In genomic region chr11:1694064-1694845, GRCh38 we compare ENCODE assay signal across 1 cellular context.
TF ChIP-seq lines count a peak whose summit lies in the region.

No MANE protein-coding gene starts in this region.

TF ChIP-seq in HepG2, 621 proteins besides CTCF, POLR2A, EP300 and RAD21 (continued from another document and continues in another):
- TF ChIP-seq, protein P1, sequence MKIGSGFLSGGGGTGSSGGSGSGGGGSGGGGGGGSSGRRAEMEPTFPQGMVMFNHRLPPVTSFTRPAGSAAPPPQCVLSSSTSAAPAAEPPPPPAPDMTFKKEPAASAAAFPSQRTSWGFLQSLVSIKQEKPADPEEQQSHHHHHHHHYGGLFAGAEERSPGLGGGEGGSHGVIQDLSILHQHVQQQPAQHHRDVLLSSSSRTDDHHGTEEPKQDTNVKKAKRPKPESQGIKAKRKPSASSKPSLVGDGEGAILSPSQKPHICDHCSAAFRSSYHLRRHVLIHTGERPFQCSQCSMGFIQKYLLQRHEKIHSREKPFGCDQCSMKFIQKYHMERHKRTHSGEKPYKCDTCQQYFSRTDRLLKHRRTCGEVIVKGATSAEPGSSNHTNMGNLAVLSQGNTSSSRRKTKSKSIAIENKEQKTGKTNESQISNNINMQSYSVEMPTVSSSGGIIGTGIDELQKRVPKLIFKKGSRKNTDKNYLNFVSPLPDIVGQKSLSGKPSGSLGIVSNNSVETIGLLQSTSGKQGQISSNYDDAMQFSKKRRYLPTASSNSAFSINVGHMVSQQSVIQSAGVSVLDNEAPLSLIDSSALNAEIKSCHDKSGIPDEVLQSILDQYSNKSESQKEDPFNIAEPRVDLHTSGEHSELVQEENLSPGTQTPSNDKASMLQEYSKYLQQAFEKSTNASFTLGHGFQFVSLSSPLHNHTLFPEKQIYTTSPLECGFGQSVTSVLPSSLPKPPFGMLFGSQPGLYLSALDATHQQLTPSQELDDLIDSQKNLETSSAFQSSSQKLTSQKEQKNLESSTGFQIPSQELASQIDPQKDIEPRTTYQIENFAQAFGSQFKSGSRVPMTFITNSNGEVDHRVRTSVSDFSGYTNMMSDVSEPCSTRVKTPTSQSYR (CRISPR knock-in tag; IDR thresholded peaks at IDR 0.05; ENCODE audit: borderline replicate concordance) = peak; percentile 24; the same call in 1 of the 2 replicates
- TF ChIP-seq ZBTB49 (CRISPR knock-in tag; IDR thresholded peaks at IDR 0.05; ENCODE audit: borderline replicate concordance) = 0 out of 2 replicates have a peak, but pooled peaks have one; percentile 55
- TF ChIP-seq, protein P2, sequence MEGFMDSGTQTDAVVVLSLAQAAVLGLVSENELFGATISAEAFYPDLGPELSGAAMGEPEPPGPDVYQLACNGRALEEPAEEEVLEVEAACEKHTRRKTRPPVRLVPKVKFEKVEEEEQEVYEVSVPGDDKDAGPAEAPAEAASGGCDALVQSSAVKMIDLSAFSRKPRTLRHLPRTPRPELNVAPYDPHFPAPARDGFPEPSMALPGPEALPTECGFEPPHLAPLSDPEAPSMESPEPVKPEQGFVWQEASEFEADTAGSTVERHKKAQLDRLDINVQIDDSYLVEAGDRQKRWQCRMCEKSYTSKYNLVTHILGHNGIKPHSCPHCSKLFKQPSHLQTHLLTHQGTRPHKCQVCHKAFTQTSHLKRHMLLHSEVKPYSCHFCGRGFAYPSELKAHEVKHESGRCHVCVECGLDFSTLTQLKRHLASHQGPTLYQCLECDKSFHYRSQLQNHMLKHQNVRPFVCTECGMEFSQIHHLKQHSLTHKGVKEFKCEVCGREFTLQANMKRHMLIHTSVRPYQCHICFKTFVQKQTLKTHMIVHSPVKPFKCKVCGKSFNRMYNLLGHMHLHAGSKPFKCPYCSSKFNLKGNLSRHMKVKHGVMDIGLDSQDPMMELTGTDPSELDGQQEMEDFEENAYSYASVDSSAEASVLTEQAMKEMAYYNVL (CRISPR knock-in tag; IDR thresholded peaks at IDR 0.05; ENCODE audit: borderline replicate concordance) = peak; percentile 61; the same call in 1 of the 2 replicates
- no peak for TF ChIP-seq RBM22 (optimal IDR thresholded peaks at IDR 0.05; ENCODE audit: low read length)
- no peak for TF ChIP-seq MTF2 (CRISPR knock-in tag; IDR thresholded peaks at IDR 0.05; ENCODE audit: borderline replicate concordance)
- TF ChIP-seq ZKSCAN5 (CRISPR knock-in tag; IDR thresholded peaks at IDR 0.05) = no peak
- peak; percentile 43 for TF ChIP-seq AGO1 (IDR thresholded peaks at IDR 0.05; ENCODE audit: low read depth, low read length, poor library complexity, severe bottlenecking)
- TF ChIP-seq ZBTB26 (CRISPR knock-in tag; IDR thresholded peaks at IDR 0.05; ENCODE audit: borderline replicate concordance) = no peak
- TF ChIP-seq KIAA2018 (CRISPR knock-in tag; IDR thresholded peaks at IDR 0.05; ENCODE audit: borderline replicate concordance) = no peak; the same call in 1 of the 2 replicates
- TF ChIP-seq FOXO1 (CRISPR knock-in tag; IDR thresholded peaks at IDR 0.05) = peak; percentile 29; the same call in 1 of the 2 replicates
- no peak for TF ChIP-seq ZNF782 (CRISPR knock-in tag; IDR thresholded peaks at IDR 0.05; ENCODE audit: borderline replicate concordance)
- TF ChIP-seq ZNF713 (CRISPR knock-in tag; IDR thresholded peaks at IDR 0.05) = no peak
- peak; percentile 45 for TF ChIP-seq FOXA3 (CRISPR knock-in tag; IDR thresholded peaks at IDR 0.05)
- peak; percentile 53; the same call in 1 of the 2 replicates for TF ChIP-seq TFDP1 (CRISPR knock-in tag; IDR thresholded peaks at IDR 0.05; ENCODE audit: borderline replicate concordance)
- TF ChIP-seq, protein P3, sequence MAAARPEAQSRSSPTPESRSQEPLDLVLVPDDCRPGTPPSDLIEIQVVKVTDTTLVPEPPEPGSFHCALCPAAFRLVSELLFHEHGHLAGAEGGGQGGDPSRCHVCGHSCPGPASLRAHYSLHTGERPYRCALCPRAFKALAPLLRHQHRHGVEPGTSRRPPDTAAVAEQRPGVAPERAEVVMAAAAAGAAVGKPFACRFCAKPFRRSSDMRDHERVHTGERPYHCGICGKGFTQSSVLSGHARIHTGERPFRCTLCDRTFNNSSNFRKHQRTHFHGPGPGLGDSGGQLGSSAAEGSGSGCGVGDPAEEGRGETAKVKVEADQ (CRISPR knock-in tag; IDR thresholded peaks at IDR 0.05; ENCODE audit: borderline replicate concordance) = no peak
- 0 out of 2 replicates have a peak, but pooled peaks have one; percentile 35 for TF ChIP-seq RCOR2 (CRISPR knock-in tag; IDR thresholded peaks at IDR 0.05)
- no peak for TF ChIP-seq SRSF9 (IDR thresholded peaks at IDR 0.05; ENCODE audit: borderline replicate concordance, insufficient read depth, low read depth, low read length, poor library complexity, severe bottlenecking)
- TF ChIP-seq SNRNP70 (IDR thresholded peaks at IDR 0.05; ENCODE audit: low read depth, low read length) = no peak
- TF ChIP-seq HNRNPLL (IDR thresholded peaks at IDR 0.05; ENCODE audit: low read depth, low read length, poor library complexity, severe bottlenecking) = peak; percentile 70
- TF ChIP-seq, protein P4, sequence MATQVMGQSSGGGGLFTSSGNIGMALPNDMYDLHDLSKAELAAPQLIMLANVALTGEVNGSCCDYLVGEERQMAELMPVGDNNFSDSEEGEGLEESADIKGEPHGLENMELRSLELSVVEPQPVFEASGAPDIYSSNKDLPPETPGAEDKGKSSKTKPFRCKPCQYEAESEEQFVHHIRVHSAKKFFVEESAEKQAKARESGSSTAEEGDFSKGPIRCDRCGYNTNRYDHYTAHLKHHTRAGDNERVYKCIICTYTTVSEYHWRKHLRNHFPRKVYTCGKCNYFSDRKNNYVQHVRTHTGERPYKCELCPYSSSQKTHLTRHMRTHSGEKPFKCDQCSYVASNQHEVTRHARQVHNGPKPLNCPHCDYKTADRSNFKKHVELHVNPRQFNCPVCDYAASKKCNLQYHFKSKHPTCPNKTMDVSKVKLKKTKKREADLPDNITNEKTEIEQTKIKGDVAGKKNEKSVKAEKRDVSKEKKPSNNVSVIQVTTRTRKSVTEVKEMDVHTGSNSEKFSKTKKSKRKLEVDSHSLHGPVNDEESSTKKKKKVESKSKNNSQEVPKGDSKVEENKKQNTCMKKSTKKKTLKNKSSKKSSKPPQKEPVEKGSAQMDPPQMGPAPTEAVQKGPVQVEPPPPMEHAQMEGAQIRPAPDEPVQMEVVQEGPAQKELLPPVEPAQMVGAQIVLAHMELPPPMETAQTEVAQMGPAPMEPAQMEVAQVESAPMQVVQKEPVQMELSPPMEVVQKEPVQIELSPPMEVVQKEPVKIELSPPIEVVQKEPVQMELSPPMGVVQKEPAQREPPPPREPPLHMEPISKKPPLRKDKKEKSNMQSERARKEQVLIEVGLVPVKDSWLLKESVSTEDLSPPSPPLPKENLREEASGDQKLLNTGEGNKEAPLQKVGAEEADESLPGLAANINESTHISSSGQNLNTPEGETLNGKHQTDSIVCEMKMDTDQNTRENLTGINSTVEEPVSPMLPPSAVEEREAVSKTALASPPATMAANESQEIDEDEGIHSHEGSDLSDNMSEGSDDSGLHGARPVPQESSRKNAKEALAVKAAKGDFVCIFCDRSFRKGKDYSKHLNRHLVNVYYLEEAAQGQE (IDR thresholded peaks at IDR 0.05; ENCODE audit: borderline replicate concordance in 1 of 2, low read depth in 1 of 2, low read length in 2 of 2) = no peak
- TF ChIP-seq MAF1 (CRISPR knock-in tag; IDR thresholded peaks at IDR 0.05; ENCODE audit: borderline replicate concordance) = 0 out of 2 replicates have a peak, but pooled peaks have one; percentile 27
- no peak for TF ChIP-seq ZNF749 (CRISPR knock-in tag; IDR thresholded peaks at IDR 0.05; ENCODE audit: borderline replicate concordance)
- TF ChIP-seq NR2F1 (CRISPR knock-in tag; IDR thresholded peaks at IDR 0.05) = peak; percentile 33 to 77; a peak in 2 of 4 replicates
- no peak for TF ChIP-seq ZNF17 (CRISPR knock-in tag; IDR thresholded peaks at IDR 0.05)
- TF ChIP-seq SIN3B (IDR thresholded peaks at IDR 0.05; ENCODE audit: low read length) = no peak
- TF ChIP-seq PAX8 (CRISPR knock-in tag; IDR thresholded peaks at IDR 0.05; ENCODE audit: borderline replicate concordance) = no peak
- TF ChIP-seq ZBTB20 (CRISPR knock-in tag; IDR thresholded peaks at IDR 0.05; ENCODE audit: borderline replicate concordance, low read depth) = no peak
- TF ChIP-seq ZNF709 (CRISPR knock-in tag; IDR thresholded peaks at IDR 0.05) = no peak
- TF ChIP-seq ARNT2 (CRISPR knock-in tag; IDR thresholded peaks at IDR 0.05; ENCODE audit: low read depth) = no peak
- TF ChIP-seq, protein P5, sequence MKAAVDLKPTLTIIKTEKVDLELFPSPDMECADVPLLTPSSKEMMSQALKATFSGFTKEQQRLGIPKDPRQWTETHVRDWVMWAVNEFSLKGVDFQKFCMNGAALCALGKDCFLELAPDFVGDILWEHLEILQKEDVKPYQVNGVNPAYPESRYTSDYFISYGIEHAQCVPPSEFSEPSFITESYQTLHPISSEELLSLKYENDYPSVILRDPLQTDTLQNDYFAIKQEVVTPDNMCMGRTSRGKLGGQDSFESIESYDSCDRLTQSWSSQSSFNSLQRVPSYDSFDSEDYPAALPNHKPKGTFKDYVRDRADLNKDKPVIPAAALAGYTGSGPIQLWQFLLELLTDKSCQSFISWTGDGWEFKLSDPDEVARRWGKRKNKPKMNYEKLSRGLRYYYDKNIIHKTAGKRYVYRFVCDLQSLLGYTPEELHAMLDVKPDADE (CRISPR knock-in tag; IDR thresholded peaks at IDR 0.05) = no peak
